Comparison of ENCODE assay signal across 1 cellular context in the genomic region with DNA sequence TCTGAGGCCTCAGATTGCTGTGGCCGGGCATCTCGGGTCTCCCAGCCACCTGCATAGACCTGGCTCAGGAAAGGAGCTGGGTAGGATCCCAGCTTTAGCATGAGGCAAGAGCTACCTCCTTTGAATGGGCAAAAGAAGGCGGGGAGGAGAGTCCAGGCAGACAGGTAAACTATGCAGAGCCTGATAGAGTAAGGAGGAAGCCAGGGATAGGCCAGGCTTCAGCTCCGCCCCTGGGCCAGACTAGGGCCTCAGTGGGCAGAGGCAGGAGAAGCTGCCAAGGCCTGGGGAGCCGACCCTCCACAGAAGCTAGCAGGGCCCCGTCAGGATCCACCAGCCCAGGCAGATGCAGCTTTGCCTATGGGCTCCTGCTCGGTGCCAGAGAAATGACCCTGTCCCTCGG.
TF ChIP-seq lines count a peak whose summit lies in the region.

No MANE protein-coding gene starts in this region.

TF ChIP-seq in A549, 52 proteins besides CTCF, POLR2A, EP300 and RAD21 (continued from another document):
- TF ChIP-seq FOSL2 (IDR thresholded peaks at IDR 0.05), result no peak
- no peak for TF ChIP-seq FOSL2 (CRISPR knock-in tag; IDR thresholded peaks at IDR 0.05)
- no peak for TF ChIP-seq PBX3 (IDR thresholded peaks at IDR 0.05)
- TF ChIP-seq, protein P1, sequence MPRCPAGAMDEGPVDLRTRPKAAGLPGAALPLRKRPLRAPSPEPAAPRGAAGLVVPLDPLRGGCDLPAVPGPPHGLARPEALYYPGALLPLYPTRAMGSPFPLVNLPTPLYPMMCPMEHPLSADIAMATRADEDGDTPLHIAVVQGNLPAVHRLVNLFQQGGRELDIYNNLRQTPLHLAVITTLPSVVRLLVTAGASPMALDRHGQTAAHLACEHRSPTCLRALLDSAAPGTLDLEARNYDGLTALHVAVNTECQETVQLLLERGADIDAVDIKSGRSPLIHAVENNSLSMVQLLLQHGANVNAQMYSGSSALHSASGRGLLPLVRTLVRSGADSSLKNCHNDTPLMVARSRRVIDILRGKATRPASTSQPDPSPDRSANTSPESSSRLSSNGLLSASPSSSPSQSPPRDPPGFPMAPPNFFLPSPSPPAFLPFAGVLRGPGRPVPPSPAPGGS (IDR thresholded peaks at IDR 0.05), result no peak
- no peak for TF ChIP-seq GATA3 (IDR thresholded peaks at IDR 0.05; ENCODE audit: borderline replicate concordance)
- TF ChIP-seq, protein P2, sequence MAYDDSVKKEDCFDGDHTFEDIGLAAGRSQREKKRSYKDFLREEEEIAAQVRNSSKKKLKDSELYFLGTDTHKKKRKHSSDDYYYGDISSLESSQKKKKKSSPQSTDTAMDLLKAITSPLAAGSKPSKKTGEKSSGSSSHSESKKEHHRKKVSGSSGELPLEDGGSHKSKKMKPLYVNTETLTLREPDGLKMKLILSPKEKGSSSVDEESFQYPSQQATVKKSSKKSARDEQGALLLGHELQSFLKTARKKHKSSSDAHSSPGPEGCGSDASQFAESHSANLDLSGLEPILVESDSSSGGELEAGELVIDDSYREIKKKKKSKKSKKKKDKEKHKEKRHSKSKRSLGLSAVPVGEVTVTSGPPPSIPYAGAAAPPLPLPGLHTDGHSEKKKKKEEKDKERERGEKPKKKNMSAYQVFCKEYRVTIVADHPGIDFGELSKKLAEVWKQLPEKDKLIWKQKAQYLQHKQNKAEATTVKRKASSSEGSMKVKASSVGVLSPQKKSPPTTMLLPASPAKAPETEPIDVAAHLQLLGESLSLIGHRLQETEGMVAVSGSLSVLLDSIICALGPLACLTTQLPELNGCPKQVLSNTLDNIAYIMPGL (CRISPR knock-in tag; IDR thresholded peaks at IDR 0.05; ENCODE audit: borderline replicate concordance), result no peak
